ENCODE assay signal across 9 cellular contexts in genomic region chr2:96527990-96528679, GRCh38. TPM values are rescaled to one million over a fixed set of nuclear protein-coding genes. Genes with fewer than 3 reads are reported as not detected.
DNase-seq lines count a peak whose midpoint lies in the region; ATAC-seq, FAIRE-seq and TF ChIP-seq lines count a peak whose summit lies in the region.
"Had no signal": no experiment of that assay in that cellular context is flagged by ENCODE, and none has a peak within 500 bp of the region (broad histone marks: within the 10 kb centered on the region; RNA-seq: fewer than 3 reads in every experiment).

No MANE protein-coding gene starts in this region.

- peak overlapping the region; percentile 77 for H3K9ac ChIP-seq in astrocyte (ENCODE audit: low read length)

- ATAC-seq in GM18867 (IDR thresholded peaks at IDR 0.05; ENCODE audit: unreplicated experiment): no peak

- H3K4me1 ChIP-seq in SJCRH30 (peaks cover 26% of the 10 kb centered on the region), astrocyte (ENCODE audit: insufficient read depth, low read length) (peaks cover 36% of the 10 kb centered on the region)

- peaks cover 3% of the 10 kb centered on the region for H3K9me3 Mint-ChIP-seq in astrocyte (ENCODE audit: unreplicated experiment)

- H3K27ac ChIP-seq in SJCRH30: no peak overlapping the region
- H3K27ac ChIP-seq in astrocyte (ENCODE audit: low read depth, low read length): peak overlapping the region; percentile 64
- H3K27ac ChIP-seq in layer of hippocampus (ENCODE audit: low read depth, low read length): peak overlapping the region; percentile 58

- DNase-seq in GM12865 (ENCODE audit: low read depth) (peak; percentile 75), SJCRH30 (peak; percentile 15 to 32), astrocyte (ENCODE audit: low read depth) (peak; percentile 45), iPS-NIHi7 (ENCODE audit: extremely low spot score) (no peak), AG20443 (ENCODE audit: low spot score) (no peak)
- DNase-seq in stimulated activated CD4-positive, alpha-beta T cell treated with anti-CD3 and anti-CD28 coated beads, TNF-alpha, amount 100 ng/mL, for 4 hours (ENCODE audit: low read depth in 3 of 3): peak; percentile 41 to 61 (median 44)
- DNase-seq: pancreas had no signal

- H3K4me3 ChIP-seq in GM12865 (ENCODE audit: low read depth, low read length) (peak overlapping the region; percentile 35), SJCRH30 (peak overlapping the region; percentile 30; the same call in 1 of the 2 replicates), astrocyte (ENCODE audit: insufficient read depth, low read depth, low read length) (peak overlapping the region; percentile 54)

- H4K20me1 ChIP-seq in astrocyte (ENCODE audit: insufficient read depth, low read length): no peaks in the 10 kb centered on the region

- H3K27me3 ChIP-seq in SJCRH30 (peaks cover 9% of the 10 kb centered on the region; the same call in 1 of the 2 replicates), astrocyte (ENCODE audit: insufficient read depth, low read length) (peaks cover 6% of the 10 kb centered on the region), layer of hippocampus (ENCODE audit: control insufficient read depth, insufficient read depth, low read length) (no peaks in the 10 kb centered on the region)
- H3K27me3 ChIP-seq: pancreas had no signal

- H3K4me1 Mint-ChIP-seq in astrocyte (ENCODE audit: low read depth, unreplicated experiment): peaks cover 15% of the 10 kb centered on the region

- no peaks in the 10 kb centered on the region for H3K79me2 ChIP-seq in astrocyte (ENCODE audit: insufficient read depth, low read length)

- no peaks in the 10 kb centered on the region for H3K9me3 ChIP-seq in SJCRH30 (replicated peaks)
- H3K9me3 ChIP-seq in astrocyte (ENCODE audit: insufficient read depth, low read depth, low read length): no peaks in the 10 kb centered on the region
- H3K9me3 ChIP-seq: pancreas had no signal

- no peaks in the 10 kb centered on the region for H3K36me3 Mint-ChIP-seq in astrocyte (ENCODE audit: low read depth, unreplicated experiment)

- H3K27ac Mint-ChIP-seq in astrocyte (ENCODE audit: unreplicated experiment): peak overlapping the region; percentile 53

- H3K4me2 ChIP-seq in astrocyte (ENCODE audit: low read length): peak overlapping the region; percentile 91

- peak overlapping the region; percentile 68 for H2AFZ ChIP-seq in astrocyte (ENCODE audit: low read depth, low read length)

- H3K27me3 Mint-ChIP-seq in astrocyte (ENCODE audit: low read depth, unreplicated experiment): peaks cover 23% of the 10 kb centered on the region

- H3K4me3 Mint-ChIP-seq in astrocyte (ENCODE audit: unreplicated experiment): peak overlapping the region; percentile 45

- FAIRE-seq in astrocyte (lab: Jason Lieb, UNC): no peak
- FAIRE-seq: pancreas had no signal

- no peak for TF ChIP-seq CTCF in GM12865 (IDR thresholded peaks at IDR 0.05; ENCODE audit: insufficient read depth, low read depth, low read length, missing control alignments)
- no peak for TF ChIP-seq CTCF in astrocyte (IDR thresholded peaks at IDR 0.05; ENCODE audit: insufficient read depth, low read depth, low read length)

- H3K36me3 ChIP-seq in SJCRH30 (no peaks in the 10 kb centered on the region), astrocyte (ENCODE audit: insufficient read depth, low read length) (no peaks in the 10 kb centered on the region)
- H3K36me3 ChIP-seq: pancreas had no signal

RNA-seq across cellular contexts. Expression of gene ARID5A, which starts 8.4 kb away (rescaled TPM):
- 12.4 and 14.2 TPM in 2 replicates for total RNA-seq in SJCRH30 (2014; rRNA removed; shearing (Covaris generic))
- total RNA-seq in astrocyte: 11.3 and 11.8 TPM in 2 replicates

RNA-seq across cellular contexts. Expression of gene NEURL3, which starts 23.0 kb away (rescaled TPM):
- 0.10 TPM in 1 of 2 replicates, not detected in the other for total RNA-seq in SJCRH30 (2014; rRNA removed; shearing (Covaris generic))
- 0.34 and 0.38 TPM in 2 replicates for total RNA-seq in astrocyte

Comparison
In these comparisons a context has a peak if more than half of its experiments do, and no peak if none do; other contexts are left out.
1. DNase-seq: peak in GM12865 (single experiment), SJCRH30 (2 of 2), astrocyte (single experiment) and stimulated activated CD4-positive, alpha-beta T cell treated with anti-CD3 and anti-CD28 coated beads, TNF-alpha, amount 100 ng/mL, for 4 hours (3 of 3); none in iPS-NIHi7 (single experiment) and AG20443 (single experiment).
2. Peak in every context shown above with its lines, with median percentiles within 50 percentile points of each other: H3K4me3 ChIP-seq.